In genomic region chr17:33647976-33648375, GRCh38 we compare ENCODE assay signal across 10 cellular contexts.
A peak's percentile ranks its signal among the peaks of the same experiment; 100 is the strongest.
DNase-seq lines count a peak whose midpoint lies in the region; ATAC-seq and TF ChIP-seq lines count a peak whose summit lies in the region.
"Had no signal": no experiment of that assay in that cellular context is flagged by ENCODE, and none has a peak within 500 bp of the region (broad histone marks: within the 10 kb centered on the region; RNA-seq: fewer than 3 reads in every experiment).

No MANE protein-coding gene starts in this region.

- H3K36me3 ChIP-seq in PC-3 (ENCODE audit: low read depth, low read length): no peaks in the 10 kb centered on the region
- H3K36me3 ChIP-seq in effector memory CD4-positive, alpha-beta T cell (ENCODE audit: control insufficient read depth, insufficient read depth, low read length): no peaks in the 10 kb centered on the region
- H3K36me3 ChIP-seq: pancreas, SJCRH30 had no signal

- DNase-seq in GM13977 (ENCODE audit: low spot score) (peak; percentile 24), PC-3 (no peak), fibroblast of villous mesenchyme (ENCODE audit: low read depth) (peak; percentile 29), renal cortical epithelial cell (ENCODE audit: low read depth) (peak; percentile 11), COR-L47 (lab: John Stamatoyannopoulos, UW) (no peak), NCI-H1092 (lab: John Stamatoyannopoulos, UW) (no peak)
- DNase-seq in effector memory CD4-positive, alpha-beta T cell: no peak
- no peak for DNase-seq in effector CD8-positive, alpha-beta T cell (lab: John Stamatoyannopoulos, UW)
- DNase-seq: pancreas had no signal

- no peak for ATAC-seq in PC-3

- no peaks in the 10 kb centered on the region for H4K20me1 ChIP-seq in PC-3 (ENCODE audit: low read length)

- H3K4me2 ChIP-seq in PC-3 (ENCODE audit: low read length): no peak overlapping the region

- H3K27me3 ChIP-seq in PC-3 (ENCODE audit: low read length): no peaks in the 10 kb centered on the region
- H3K27me3 ChIP-seq in effector memory CD4-positive, alpha-beta T cell (replicated peaks; ENCODE audit: control insufficient read depth, insufficient read depth, low read length, poor library complexity, severe bottlenecking): no peaks in the 10 kb centered on the region

- intact Hi-C loops in PC-3 (cut with micrococcal nuclease): no loop called here

- peak; percentile 40 for TF ChIP-seq CTCF in GM13977 (IDR thresholded peaks at IDR 0.05; ENCODE audit: extremely low read depth, insufficient read depth, missing control alignments)
- peak; percentile 50 for TF ChIP-seq CTCF in PC-3 (conservative IDR thresholded peaks at IDR 0.05; ENCODE audit: low read depth, low read length)
- peak; percentile 47 for TF ChIP-seq CTCF in fibroblast of villous mesenchyme (IDR thresholded peaks at IDR 0.05; ENCODE audit: insufficient read depth, low read depth, low read length)

- POLR2A ChIA-PET in PC-3 (lab: Charles Lee; ENCODE audit: unreplicated experiment): no interaction called here

- H3K9me2 ChIP-seq in PC-3 (replicated peaks; ENCODE audit: low read length): no peaks in the 10 kb centered on the region

- CTCF ChIA-PET in PC-3 (lab: Charles Lee): interaction anchor here (0.5 kb wide), 1 partner anchor 31 kb away, joined by 4 read pairs; no protein-coding TSS in a partner anchor

- in situ Hi-C loops in GM13977 (cut with MboI; ENCODE audit: low pct_unique_long_range_greater_than_20kb, low sequenced_read_pairs, unreplicated experiment): no loop called here

- no TSS peak for BruUV-seq in PC-3 (replicated peaks; lab: Mats Ljungman, UMichigan)

- no peaks in the 10 kb centered on the region for H3K9me3 ChIP-seq in PC-3 (ENCODE audit: low read length)
- no peaks in the 10 kb centered on the region for H3K9me3 ChIP-seq in effector memory CD4-positive, alpha-beta T cell (ENCODE audit: control insufficient read depth, low read length)
- H3K9me3 ChIP-seq: pancreas, SJCRH30 had no signal

- H3K79me2 ChIP-seq in PC-3 (ENCODE audit: low read length): no peaks in the 10 kb centered on the region

- H3K4me3 ChIP-seq in PC-3 (ENCODE audit: low read length) (no peak overlapping the region), fibroblast of villous mesenchyme (ENCODE audit: low read depth, low read length) (no peak overlapping the region)
- no peak overlapping the region for H3K4me3 ChIP-seq in effector memory CD4-positive, alpha-beta T cell (ENCODE audit: insufficient read depth, low read depth, low read length, poor library complexity, severe bottlenecking)
- H3K4me3 ChIP-seq: pancreas, SJCRH30 had no signal

- no peak overlapping the region for H3K27ac ChIP-seq in PC-3 (ENCODE audit: low read length)
- no peak overlapping the region for H3K27ac ChIP-seq in effector memory CD4-positive, alpha-beta T cell (ENCODE audit: insufficient read depth, low read length, poor library complexity, severe bottlenecking)
- H3K27ac ChIP-seq: pancreas, SJCRH30 had no signal

- no peak overlapping the region for H2AFZ ChIP-seq in PC-3 (ENCODE audit: low read length)

- no peaks in the 10 kb centered on the region for H3F3A ChIP-seq in PC-3 (ENCODE audit: low read length, unreplicated experiment)

- H3K9ac ChIP-seq in PC-3 (ENCODE audit: low read length): no peak overlapping the region

- H3K4me1 ChIP-seq in PC-3 (ENCODE audit: insufficient read depth, low read length): no peaks in the 10 kb centered on the region
- no peaks in the 10 kb centered on the region for H3K4me1 ChIP-seq in effector memory CD4-positive, alpha-beta T cell (ENCODE audit: control insufficient read depth, insufficient read depth, low read length, poor library complexity, severe bottlenecking)
- H3K4me1 ChIP-seq: pancreas, SJCRH30 had no signal

Comparison
In these comparisons a context has a peak if more than half of its experiments do, and no peak if none do; other contexts are left out.
1. DNase-seq: peak in GM13977 (single experiment), fibroblast of villous mesenchyme (single experiment) and renal cortical epithelial cell (single experiment); none in PC-3 (single experiment), COR-L47 (single experiment), NCI-H1092 (single experiment), effector memory CD4-positive, alpha-beta T cell (0 of 3) and effector CD8-positive, alpha-beta T cell (single experiment).
2. Peak in every context shown above with its lines, with median percentiles within 50 percentile points of each other: CTCF ChIP-seq.